In the genomic region with DNA sequence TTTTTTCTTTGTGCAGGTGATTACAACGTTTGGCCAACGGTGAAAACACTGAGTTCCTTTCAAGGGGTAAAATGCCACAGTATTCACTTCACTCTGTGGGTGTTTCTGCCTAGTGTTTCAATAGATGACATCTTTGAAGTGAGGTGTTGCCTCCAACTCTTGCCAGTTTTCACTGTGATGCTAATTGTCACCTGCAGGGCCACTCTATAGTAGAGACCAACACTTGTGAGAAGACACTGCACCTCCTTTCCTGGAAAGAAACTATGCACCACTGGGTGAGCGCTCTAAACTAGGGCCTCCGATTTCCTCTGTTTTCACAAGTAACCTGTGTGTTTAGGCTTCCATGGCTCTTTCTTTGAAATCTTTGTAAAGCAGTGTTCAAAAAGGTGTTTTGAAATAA, we compare ENCODE assay signal across 16 cellular contexts.
DNase-seq lines count a peak whose midpoint lies in the region; ATAC-seq and TF ChIP-seq lines count a peak whose summit lies in the region.
"Had no signal": no experiment of that assay in that cellular context is flagged by ENCODE, and none has a peak within 500 bp of the region (broad histone marks: within the 10 kb centered on the region; RNA-seq: fewer than 3 reads in every experiment).

No MANE protein-coding gene starts in this region.

- ATAC-seq in thoracic aorta (ENCODE audit: insufficient number of reproducible peaks, low FRiP score, low read depth) (no peak), HG03342 (IDR thresholded peaks at IDR 0.05; ENCODE audit: unreplicated experiment) (no peak), GM21717 (IDR thresholded peaks at IDR 0.05; ENCODE audit: unreplicated experiment) (no peak)
- ATAC-seq: CD8-positive, alpha-beta T cell had no signal

- H3K4me1 ChIP-seq in HEK293 (ENCODE audit: control insufficient read depth, insufficient read depth, low read length) (peaks cover 6% of the 10 kb centered on the region), thoracic aorta (ENCODE audit: control insufficient read depth in 1 of 2, low read depth in 2 of 2) (peaks cover 20 to 75% of the 10 kb centered on the region in 2 donors)
- H3K4me1 ChIP-seq: BLaER1 treated with 17β-estradiol and CSF1 and Interleukin-3, amounts not matched to agents 10 nM and 100 nM; SJSA1 had no signal

- H3K4me3 ChIP-seq in HEK293 (ENCODE audit: low read depth, low read length) (no peak overlapping the region), thoracic aorta (peak overlapping the region; percentile 0)
- H3K4me3 ChIP-seq: BLaER1 treated with 17β-estradiol and CSF1 and Interleukin-3, amounts not matched to agents 10 nM and 100 nM; SJSA1 had no signal

- no peaks in the 10 kb centered on the region for H3K27me3 ChIP-seq in thoracic aorta (replicated peaks; ENCODE audit: insufficient read depth)
- H3K27me3 ChIP-seq: BLaER1 treated with 17β-estradiol and CSF1 and Interleukin-3, amounts not matched to agents 10 nM and 100 nM; SJSA1 had no signal

- TF ChIP-seq CTCF in HEK293 (tag by site-specific recombination; IDR thresholded peaks at IDR 0.05): no peak
- no peak for TF ChIP-seq CTCF in thoracic aorta (IDR thresholded peaks at IDR 0.05)

- CTCF ChIA-PET in HEK293 (lab: Yijun Ruan, JAX): no interaction called here

- H3K27ac ChIP-seq in HEK293 (ENCODE audit: extremely low read depth, low read depth, low read length) (no peak overlapping the region), thoracic aorta (peak overlapping the region; percentile 15 to 23)
- H3K27ac ChIP-seq: BLaER1 treated with 17β-estradiol and CSF1 and Interleukin-3, amounts not matched to agents 10 nM and 100 nM; SJSA1 had no signal

- POLR2A ChIA-PET in HEK293 (lab: Yijun Ruan, JAX): no interaction called here

- H3K36me3 ChIP-seq in HEK293 (ENCODE audit: control insufficient read depth in 2 of 2, insufficient read depth in 1 of 2, low read length in 2 of 2) (no peaks in the 10 kb centered on the region), thoracic aorta (no peaks in the 10 kb centered on the region)
- H3K36me3 ChIP-seq: BLaER1 treated with 17β-estradiol and CSF1 and Interleukin-3, amounts not matched to agents 10 nM and 100 nM; SJSA1 had no signal

- peak; percentile 21 for DNase-seq in RPMI8226
- peak; percentile 44 for DNase-seq in iPS DF 4.7 (ENCODE audit: extremely low read depth, low spot score)
- no peak for DNase-seq in thoracic aorta (ENCODE audit: low spot score)
- DNase-seq in DMS153 treated with DMSO at 0.1 percent for 48 hours (lab: John Stamatoyannopoulos, UW; ENCODE audit: unreplicated experiment): no peak
- DNase-seq: Calu3; CD8-positive, alpha-beta T cell; DMS79; NCI-H1105; NCI-H1694; NCI-H2081 treated with DMSO at 0.1 percent for 48 hours; NCI-H82 had no signal

- H3K9me3 ChIP-seq in HEK293 (ENCODE audit: control insufficient read depth, insufficient read depth, low read depth, low read length) (no peaks in the 10 kb centered on the region), thoracic aorta (no peaks in the 10 kb centered on the region)
- H3K9me3 ChIP-seq: BLaER1 treated with 17β-estradiol and CSF1 and Interleukin-3, amounts not matched to agents 10 nM and 100 nM; SJSA1 had no signal

TF ChIP-seq in HEK293, 187 proteins besides CTCF, POLR2A, EP300 and RAD21:
- no peak for TF ChIP-seq ZNF555 (tag by site-specific recombination; conservative IDR thresholded peaks at IDR 0.05)
- TF ChIP-seq, protein P1, sequence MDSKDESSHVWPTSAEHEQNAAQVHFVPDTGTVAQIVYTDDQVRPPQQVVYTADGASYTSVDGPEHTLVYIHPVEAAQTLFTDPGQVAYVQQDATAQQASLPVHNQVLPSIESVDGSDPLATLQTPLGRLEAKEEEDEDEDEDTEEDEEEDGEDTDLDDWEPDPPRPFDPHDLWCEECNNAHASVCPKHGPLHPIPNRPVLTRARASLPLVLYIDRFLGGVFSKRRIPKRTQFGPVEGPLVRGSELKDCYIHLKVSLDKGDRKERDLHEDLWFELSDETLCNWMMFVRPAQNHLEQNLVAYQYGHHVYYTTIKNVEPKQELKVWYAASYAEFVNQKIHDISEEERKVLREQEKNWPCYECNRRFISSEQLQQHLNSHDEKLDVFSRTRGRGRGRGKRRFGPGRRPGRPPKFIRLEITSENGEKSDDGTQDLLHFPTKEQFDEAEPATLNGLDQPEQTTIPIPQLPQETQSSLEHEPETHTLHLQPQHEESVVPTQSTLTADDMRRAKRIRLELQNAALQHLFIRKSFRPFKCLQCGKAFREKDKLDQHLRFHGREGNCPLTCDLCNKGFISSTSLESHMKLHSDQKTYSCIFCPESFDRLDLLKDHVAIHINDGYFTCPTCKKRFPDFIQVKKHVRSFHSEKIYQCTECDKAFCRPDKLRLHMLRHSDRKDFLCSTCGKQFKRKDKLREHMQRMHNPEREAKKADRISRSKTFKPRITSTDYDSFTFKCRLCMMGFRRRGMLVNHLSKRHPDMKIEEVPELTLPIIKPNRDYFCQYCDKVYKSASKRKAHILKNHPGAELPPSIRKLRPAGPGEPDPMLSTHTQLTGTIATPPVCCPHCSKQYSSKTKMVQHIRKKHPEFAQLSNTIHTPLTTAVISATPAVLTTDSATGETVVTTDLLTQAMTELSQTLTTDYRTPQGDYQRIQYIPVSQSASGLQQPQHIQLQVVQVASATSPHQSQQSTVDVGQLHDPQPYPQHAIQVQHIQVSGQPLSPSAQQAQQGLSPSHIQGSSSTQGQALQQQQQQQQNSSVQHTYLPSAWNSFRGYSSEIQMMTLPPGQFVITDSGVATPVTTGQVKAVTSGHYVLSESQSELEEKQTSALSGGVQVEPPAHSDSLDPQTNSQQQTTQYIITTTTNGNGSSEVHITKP (tag by site-specific recombination; IDR thresholded peaks at IDR 0.05): 0 out of 2 replicates have a peak, but pooled peaks have one; percentile 32

Comparison
In these comparisons a context has a peak if more than half of its experiments do, and no peak if none do; other contexts are left out.
1. DNase-seq: peak in RPMI8226 (single experiment) and iPS DF 4.7 (single experiment); none in thoracic aorta (single experiment) and DMS153 treated with DMSO at 0.1 percent for 48 hours (single experiment).